18 cellular contexts compared by ENCODE assay signal in genomic region chr14:32104803-32105202, GRCh38.
"Had no signal": no experiment of that assay in that cellular context is flagged by ENCODE, and none has a peak within 500 bp of the region (broad histone marks: within the 10 kb centered on the region; RNA-seq: fewer than 3 reads in every experiment).

No MANE protein-coding gene starts in this region.

- H3K4me1 Mint-ChIP-seq: neural crest cell had no signal

- DNase-seq: activated CD4-positive, alpha-beta T cell treated with anti-CD3 and anti-CD28 coated beads for 4 hours; activated CD8-positive, alpha-beta memory T cell treated with anti-CD3 and anti-CD28 coated beads, Interleukin-2, amount 50 U/mL, for 48 hours; activated CD8-positive, alpha-beta T cell treated with anti-CD3 and anti-CD28 coated beads, Interleukin-2, amount 10 ng/mL, durations not matched to agents 7 days and 5 days; activated naive CD4-positive, alpha-beta T cell treated with Interleukin-2 at 50 U/mL for 16 hours; caudate nucleus; effector memory CD8-positive, alpha-beta T cell; foreskin melanocyte; head of caudate nucleus; left lung; mesenchymal stem cell; ovary; SK-N-SH; T-helper 1 cell; tibial artery; WERI-Rb-1 had no signal

- H3K9me3 ChIP-seq: left lung, ovary, SK-N-SH, tibial artery had no signal

- H3K27me3 ChIP-seq: left lung, ovary, tibial artery had no signal

- H3K36me3 ChIP-seq: ovary, tibial artery, WERI-Rb-1 had no signal

- H3K27me3 Mint-ChIP-seq: dendritic cell treated with granulocyte-macrophage colony-stimulating factor and Interleukin-4, amounts not matched to agents 40 ng/mL and 50 ng/mL, for 4 days; effector memory CD8-positive, alpha-beta T cell had no signal

- H3K4me3 ChIP-seq: left lung, ovary, tibial artery had no signal

- H3K27ac Mint-ChIP-seq: activated CD8-positive, alpha-beta T cell treated with anti-CD3 and anti-CD28 coated beads, Interleukin-2, amount 10 ng/mL, durations not matched to agents 7 days and 5 days; activated T-helper 1 cell treated with anti-CD3 and anti-CD28 coated beads, Interleukin-12 subunit alpha, Interleukin-12 subunit beta, Interleukin-2, Interleukin-4 antibody, amounts not matched to agents 30 ng/mL and 10 ng/mL and 1 ng/mL, durations not matched to agents 14 hours and 24 hours and 36 hours; dendritic cell treated with granulocyte-macrophage colony-stimulating factor and Interleukin-4, amounts not matched to agents 40 ng/mL and 50 ng/mL, for 4 days had no signal

- H3K9me3 Mint-ChIP-seq: activated T-helper 1 cell treated with anti-CD3 and anti-CD28 coated beads, Interleukin-12 subunit alpha, Interleukin-12 subunit beta, Interleukin-2, Interleukin-4 antibody, amounts not matched to agents 30 ng/mL and 10 ng/mL and 1 ng/mL, durations not matched to agents 14 hours and 24 hours and 36 hours; dendritic cell treated with granulocyte-macrophage colony-stimulating factor and Interleukin-4, amounts not matched to agents 40 ng/mL and 50 ng/mL, for 4 days; effector memory CD8-positive, alpha-beta T cell; neural crest cell had no signal

- H3K4me3 Mint-ChIP-seq: activated CD8-positive, alpha-beta T cell treated with anti-CD3 and anti-CD28 coated beads, Interleukin-2, amount 10 ng/mL, durations not matched to agents 7 days and 5 days; activated T-helper 1 cell treated with anti-CD3 and anti-CD28 coated beads, Interleukin-12 subunit alpha, Interleukin-12 subunit beta, Interleukin-2, Interleukin-4 antibody, amounts not matched to agents 30 ng/mL and 10 ng/mL and 1 ng/mL, durations not matched to agents 14 hours and 24 hours and 36 hours; dendritic cell treated with granulocyte-macrophage colony-stimulating factor and Interleukin-4, amounts not matched to agents 40 ng/mL and 50 ng/mL, for 4 days; effector memory CD8-positive, alpha-beta T cell; neural crest cell had no signal

- ATAC-seq: activated CD8-positive, alpha-beta T cell treated with anti-CD3 and anti-CD28 coated beads, Interleukin-2, amount 10 ng/mL, durations not matched to agents 7 days and 5 days; effector memory CD8-positive, alpha-beta T cell had no signal
